20 cellular contexts compared by ENCODE assay signal in genomic region chr3:23750573-23751484, GRCh38. TPM values are rescaled to one million over a fixed set of nuclear protein-coding genes. Genes with fewer than 3 reads are reported as not detected.
DNase-seq lines count a peak whose midpoint lies in the region; ATAC-seq and TF ChIP-seq lines count a peak whose summit lies in the region.
"Had no signal": no experiment of that assay in that cellular context is flagged by ENCODE, and none has a peak within 500 bp of the region (broad histone marks: within the 10 kb centered on the region; RNA-seq: fewer than 3 reads in every experiment).

No MANE protein-coding gene starts in this region.

- peak overlapping the region; percentile 26 for H3K27ac Mint-ChIP-seq in nephron progenitor cell
- H3K27ac Mint-ChIP-seq: B cell; T-helper 1 cell treated with Interleukin-12 subunit alpha and Interleukin-12 subunit beta and Interleukin-4 antibody, amounts not matched to agents 30 μg/mL and 1 μg/mL, for 36 hours had no signal

- H4K91ac ChIP-seq in IMR-90 (ENCODE audit: insufficient read depth, low read depth, low read length): no peak overlapping the region

- no peaks in the 10 kb centered on the region for H3K9me3 Mint-ChIP-seq in nephron progenitor cell
- H3K9me3 Mint-ChIP-seq: T-helper 1 cell treated with Interleukin-12 subunit alpha and Interleukin-12 subunit beta and Interleukin-4 antibody, amounts not matched to agents 30 μg/mL and 1 μg/mL, for 36 hours had no signal

- H3K36me3 Mint-ChIP-seq in nephron progenitor cell (ENCODE audit: low read depth): no peaks in the 10 kb centered on the region

- H3K27me3 Mint-ChIP-seq in nephron progenitor cell (ENCODE audit: low read depth, poor library complexity): no peaks in the 10 kb centered on the region
- H3K27me3 Mint-ChIP-seq: B cell had no signal

- H3K36me3 ChIP-seq in IMR-90 (ENCODE audit: control insufficient read depth, insufficient read depth, low read length) (no peaks in the 10 kb centered on the region), HAP-1 (replicated peaks) (no peaks in the 10 kb centered on the region)
- H3K36me3 ChIP-seq: esophagus muscularis mucosa had no signal

- ATAC-seq in IMR-90 (ENCODE audit: low read depth) (no peak), GM21737 (IDR thresholded peaks at IDR 0.05; ENCODE audit: unreplicated experiment) (no peak)
- ATAC-seq: left colon had no signal

- H3K4ac ChIP-seq in IMR-90 (ENCODE audit: low read depth, low read length): no peak overlapping the region

- POLR2A ChIA-PET in IMR-90 (lab: Charles Lee; ENCODE audit: unreplicated experiment): no interaction called here

- in situ Hi-C loops in IMR-90 (cut with MboI; ENCODE audit: low sequenced_read_pairs) (no loop called here), HAP-1 (cut with MboI; ENCODE audit: low sequenced_read_pairs) (no loop called here)

- no peak overlapping the region for H2BK120ac ChIP-seq in IMR-90 (ENCODE audit: low read depth, low read length)

- H4K5ac ChIP-seq in IMR-90 (ENCODE audit: low read depth, low read length): no peak overlapping the region

- H2AK9ac ChIP-seq in IMR-90 (replicated peaks; ENCODE audit: low read depth, low read length, poor library complexity): no peak overlapping the region

- H3K18ac ChIP-seq in IMR-90 (ENCODE audit: low read depth, low read length): no peak overlapping the region

- no peak overlapping the region; the same call in 2 of the 3 replicates for H2BK15ac ChIP-seq in IMR-90 (ENCODE audit: low read depth, low read length)

- no peak overlapping the region for H2AFZ ChIP-seq in IMR-90 (replicated peaks; ENCODE audit: low read length, poor library complexity)

- no peaks in the 10 kb centered on the region for H4K20me1 ChIP-seq in IMR-90 (ENCODE audit: insufficient read depth, low read length)

- H2BK20ac ChIP-seq in IMR-90 (ENCODE audit: low read depth, low read length): no peak overlapping the region

- H2AK5ac ChIP-seq in IMR-90 (ENCODE audit: low read depth, low read length): no peak overlapping the region

- peaks cover 44% of the 10 kb centered on the region for H3K4me1 Mint-ChIP-seq in nephron progenitor cell

- H3K9ac ChIP-seq in IMR-90 (ENCODE audit: low read depth, low read length): no peak overlapping the region

- H2BK5ac ChIP-seq in IMR-90 (ENCODE audit: low read depth, low read length, poor library complexity, severe bottlenecking): no peak overlapping the region

- peak overlapping the region; percentile 31 for H3K4me3 Mint-ChIP-seq in nephron progenitor cell
- H3K4me3 Mint-ChIP-seq: B cell; T-helper 1 cell treated with Interleukin-12 subunit alpha and Interleukin-12 subunit beta and Interleukin-4 antibody, amounts not matched to agents 30 μg/mL and 1 μg/mL, for 36 hours had no signal

- H3K9me3 ChIP-seq in IMR-90 (ENCODE audit: control insufficient read depth, insufficient read depth, low read length) (no peaks in the 10 kb centered on the region), HAP-1 (no peaks in the 10 kb centered on the region)
- H3K9me3 ChIP-seq: esophagus muscularis mucosa had no signal

- H4K8ac ChIP-seq in IMR-90 (ENCODE audit: low read depth in 2 of 2, low read length in 2 of 2): no peak overlapping the region

- 0 out of 2 replicates have a peak overlapping the region, but pooled peaks have one; percentile 10 for H3K14ac ChIP-seq in IMR-90 (replicated peaks; ENCODE audit: low read depth, low read length)

- peak; percentile 25 for DNase-seq in Daoy (ENCODE audit: low read depth)
- no peak for DNase-seq in IMR-90
- peak; percentile 44 for DNase-seq in dermis blood vessel endothelial cell
- DNase-seq in nephron progenitor cell: no peak
- DNase-seq in NCI-H748 treated with DMSO at 0.1 percent for 48 hours (lab: John Stamatoyannopoulos, UW): no peak
- DNase-seq in HPDE6-E6E7 (ENCODE audit: extremely low spot score): no peak
- no peak for DNase-seq in HAP-1 (ENCODE audit: low spot score in 2 of 2)
- DNase-seq: activated CD4-positive, CD25-positive, alpha-beta regulatory T cell treated with anti-CD3 and anti-CD28 coated beads, Interleukin-2, amount 50 U/mL, for 72 hours; activated CD8-positive, alpha-beta memory T cell treated with anti-CD3 and anti-CD28 coated beads, Interleukin-2, amount 50 U/mL, for 48 hours; activated naive CD4-positive, alpha-beta T cell treated with Interleukin-2 at 50 U/mL for 16 hours; cortex of kidney; DMS53; left colon; NCI-H2081; NCI-H526 treated with DMSO at 0.1 percent for 48 hours had no signal

- intact Hi-C loops in IMR-90 (cut with micrococcal nuclease): no loop called here

- no TSS peak for BruUV-seq in IMR-90 (replicated peaks; lab: Mats Ljungman, UMichigan)

- H3K27me3 ChIP-seq in IMR-90 (ENCODE audit: control insufficient read depth, insufficient read depth, low read length): no peaks in the 10 kb centered on the region
- H3K27me3 ChIP-seq in HAP-1 (ENCODE audit: low read depth): no peaks in the 10 kb centered on the region
- H3K27me3 ChIP-seq: esophagus muscularis mucosa had no signal

- dilution Hi-C loops in IMR-90 (cut with HindIII; ENCODE audit: low sequenced_read_pairs, unreplicated experiment): no loop called here

- no peaks in the 10 kb centered on the region for H3K9me1 ChIP-seq in IMR-90 (ENCODE audit: insufficient read depth, low read length)

- TF ChIP-seq CTCF in IMR-90 (conservative IDR thresholded peaks at IDR 0.05; ENCODE audit: low read depth, low read length) (no peak), nephron progenitor cell (IDR thresholded peaks at IDR 0.05) (no peak)

- H3K79me1 ChIP-seq in IMR-90 (ENCODE audit: low read depth in 1 of 2, low read length in 2 of 2): no peaks in the 10 kb centered on the region

- no peak for TF ChIP-seq RAD21 in IMR-90 (IDR thresholded peaks at IDR 0.05; ENCODE audit: low read length)

- no peak overlapping the region for H3K4me2 ChIP-seq in IMR-90 (ENCODE audit: low read depth, low read length)

- H3K23ac ChIP-seq in IMR-90 (ENCODE audit: low read depth, low read length): no peak overlapping the region

- H3K4me1 ChIP-seq in IMR-90 (ENCODE audit: control insufficient read depth, insufficient read depth, low read length) (peaks cover 6% of the 10 kb centered on the region), HAP-1 (peaks cover 16% of the 10 kb centered on the region)

- WGBS in IMR-90 (ENCODE audit: extremely low coverage in 2 of 2, insufficient read length in 1 of 2), 2 experiments: 67% methylated on average over 7 of the region's 16 CpGs; no CpG with 5 or more reads in 1 of the 2 experiments

- H3K4me3 ChIP-seq in IMR-90 (ENCODE audit: insufficient read depth, low read depth, low read length) (no peak overlapping the region), HAP-1 (no peak overlapping the region)
- H3K4me3 ChIP-seq: esophagus muscularis mucosa had no signal

- no peak for TF ChIP-seq POLR2A in IMR-90 (IDR thresholded peaks at IDR 0.05; ENCODE audit: low read depth, low read length)

- CTCF ChIA-PET in IMR-90 (lab: Yijun Ruan, JAX): interaction anchor here (0.6 to 1.0 kb wide), 3 partner anchors 10 to 248 kb away, joined by 3 to 5 read pairs (median 3); no protein-coding TSS in a partner anchor

- H3K56ac ChIP-seq in IMR-90 (ENCODE audit: extremely low read depth, insufficient read depth, low read length): no peak overlapping the region

- H3K27ac ChIP-seq in IMR-90 (ENCODE audit: insufficient read depth, low read length): no peak overlapping the region
- H3K27ac ChIP-seq: esophagus muscularis mucosa, RWPE1 had no signal

TF ChIP-seq in IMR-90, 13 proteins besides CTCF, POLR2A, EP300 and RAD21:
- TF ChIP-seq CEBPB (IDR thresholded peaks at IDR 0.05; ENCODE audit: low read depth, low read length): no peak
- no peak for TF ChIP-seq FOS (IDR thresholded peaks at IDR 0.05; ENCODE audit: low read depth, low read length)
- no peak for TF ChIP-seq SMC3 (IDR thresholded peaks at IDR 0.05; ENCODE audit: low read depth, low read length)
- no peak for TF ChIP-seq USF2 (IDR thresholded peaks at IDR 0.05; ENCODE audit: low read depth, low read length)
- no peak for TF ChIP-seq BHLHE40 (IDR thresholded peaks at IDR 0.05; ENCODE audit: low read depth, low read length)
- TF ChIP-seq ELK1 (IDR thresholded peaks at IDR 0.05; ENCODE audit: borderline replicate concordance, low read depth, low read length): no peak
- TF ChIP-seq NFE2L2 (IDR thresholded peaks at IDR 0.05; ENCODE audit: low read depth, low read length): no peak
- TF ChIP-seq MXI1 (IDR thresholded peaks at IDR 0.05; ENCODE audit: borderline replicate concordance, low read depth, low read length): no peak
- TF ChIP-seq RFX5 (IDR thresholded peaks at IDR 0.05; ENCODE audit: low read depth, low read length): no peak
- TF ChIP-seq MAZ (IDR thresholded peaks at IDR 0.05; ENCODE audit: borderline replicate concordance, low read depth, low read length): no peak
TF ChIP-seq in IMR-90: peak in this region for 0.

RNA-seq across cellular contexts. Expression of gene UBE2E1, which starts 54.9 kb away (rescaled TPM):
- total RNA-seq in Daoy (2014; rRNA removed; shearing (Covaris generic)): 65.8 and 80.3 TPM in 2 replicates
- 54.1 and 87.8 TPM in 2 replicates for total RNA-seq in IMR-90 (2012; rRNA removed)
- polyA plus RNA-seq in IMR-90 (2012; rRNA removed): 72.0 and 91.6 TPM in 2 replicates
- polyA plus RNA-seq in IMR-90 (2012; cell fraction: cytosol; rRNA removed): 18.9 and 32.8 TPM in 2 replicates
- 14.1 and 55.4 TPM in 2 replicates for polyA plus RNA-seq in IMR-90 (2012; cell fraction: nucleus; rRNA removed; ENCODE audit: low replicate concordance)
- total RNA-seq in dermis blood vessel endothelial cell: 137 and 152 TPM in 2 replicates

Comparison
In these comparisons a context has a peak if more than half of its experiments do, and no peak if none do; other contexts are left out.
1. DNase-seq: peak in Daoy (single experiment) and dermis blood vessel endothelial cell (single experiment); none in IMR-90 (single experiment), nephron progenitor cell (single experiment), NCI-H748 treated with DMSO at 0.1 percent for 48 hours (single experiment), HPDE6-E6E7 (single experiment) and HAP-1 (0 of 2).